9 cellular contexts compared by ENCODE assay signal in the genomic region with DNA sequence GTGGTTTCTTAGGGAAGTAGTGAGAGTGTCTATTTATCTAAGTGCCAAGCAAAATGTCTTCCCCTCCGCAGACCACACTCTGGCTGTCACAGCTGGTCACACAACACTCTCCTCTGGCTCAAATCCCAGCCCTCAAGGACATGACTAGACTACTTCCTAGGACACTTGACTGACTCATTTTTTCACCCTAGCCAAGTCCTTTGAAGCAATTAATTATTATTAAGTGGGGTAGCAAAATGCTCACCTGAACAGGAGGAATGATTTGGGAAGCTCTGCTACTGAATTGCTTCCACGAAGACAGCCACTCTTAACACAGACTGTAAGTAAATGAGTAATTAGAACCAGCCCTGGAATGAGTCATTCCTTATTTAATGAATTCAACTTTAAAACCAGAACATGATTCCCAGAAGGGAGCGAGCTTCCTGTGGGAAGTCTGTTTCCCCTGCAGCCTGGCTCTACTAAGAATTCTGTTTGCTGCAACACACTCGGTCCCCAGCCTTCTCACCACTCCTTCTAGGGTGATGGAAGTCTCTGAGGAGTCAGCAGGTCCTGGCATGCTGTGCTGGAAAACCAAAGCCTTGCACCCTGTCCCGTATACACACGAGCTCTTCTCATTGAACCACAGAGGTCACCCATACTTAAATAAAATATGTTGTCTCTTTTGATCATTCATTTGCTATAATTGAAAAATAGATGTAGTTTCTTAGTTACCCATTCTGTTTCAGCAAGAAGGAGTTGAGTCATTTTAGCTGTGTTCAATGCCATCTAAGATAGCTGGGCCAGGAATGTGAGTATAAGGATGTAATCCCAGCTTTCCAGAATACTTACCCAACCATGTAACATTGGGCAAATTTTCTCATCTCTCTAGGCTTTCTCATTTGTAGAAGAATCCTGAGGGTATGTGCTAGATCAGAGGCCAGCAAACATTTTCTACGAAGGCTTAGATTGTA.
DNase-seq lines count a peak whose midpoint lies in the region; ATAC-seq and TF ChIP-seq lines count a peak whose summit lies in the region.
"Had no signal": no experiment of that assay in that cellular context is flagged by ENCODE, and none has a peak within 500 bp of the region (broad histone marks: within the 10 kb centered on the region; RNA-seq: fewer than 3 reads in every experiment).

No MANE protein-coding gene starts in this region.

- H3K27ac ChIP-seq in heart left ventricle, result peak overlapping the region in 10 of 12 donors; percentile 17 to 69 (median 56)
- H3K27ac ChIP-seq in testis, result no peak overlapping the region

- peak; percentile 10 for DNase-seq in SKM-1 (lab: John Stamatoyannopoulos, UW; ENCODE audit: unreplicated experiment)
- peak in 4 of 5 donors; percentile 29 to 72 (median 49) for DNase-seq in heart left ventricle
- peak; percentile 76 for DNase-seq in testis
- DNase-seq in NCI-H345 treated with DMSO at 0.1 percent for 48 hours (lab: John Stamatoyannopoulos, UW; ENCODE audit: unreplicated experiment), result no peak
- no peak for DNase-seq in activated CD4-positive, CD25-positive, alpha-beta regulatory T cell treated with anti-CD3 and anti-CD28 coated beads, Interleukin-2, amount 50 U/mL, for 72 hours

- intact Hi-C loops in heart left ventricle (cut with DNase I) (no loop called here), testis (cut with DNase I; ENCODE audit: low total_unique reads) (no loop called here)

- peaks cover 0 to 4% (median 0%) of the 10 kb centered on the region in 12 donors for H3K9me3 ChIP-seq in heart left ventricle
- H3K9me3 ChIP-seq in testis, result no peaks in the 10 kb centered on the region

- no peaks in the 10 kb centered on the region for H3K27me3 ChIP-seq in heart left ventricle
- H3K27me3 ChIP-seq in testis, result no peaks in the 10 kb centered on the region

- TF ChIP-seq POLR2A in heart left ventricle (IDR thresholded peaks at IDR 0.05), result no peak
- TF ChIP-seq POLR2A in testis (IDR thresholded peaks at IDR 0.05), result no peak

- ATAC-seq in HG02759 (IDR thresholded peaks at IDR 0.05; ENCODE audit: unreplicated experiment), result peak; percentile 69
- peak; percentile 61 to 92 (median 84) for ATAC-seq in heart left ventricle
- ATAC-seq in GM18502 (IDR thresholded peaks at IDR 0.05; ENCODE audit: poor library complexity, unreplicated experiment), result no peak
- ATAC-seq in HG02610 (IDR thresholded peaks at IDR 0.05; ENCODE audit: unreplicated experiment), result no peak
- ATAC-seq: K562 had no signal

- H3K36me3 ChIP-seq in heart left ventricle, result no peaks in the 10 kb centered on the region
- no peaks in the 10 kb centered on the region for H3K36me3 ChIP-seq in testis (ENCODE audit: low read depth, missing control alignments)

- TF ChIP-seq CTCF in heart left ventricle (IDR thresholded peaks at IDR 0.05) (no peak), testis (IDR thresholded peaks at IDR 0.05) (no peak)

- H3K4me3 ChIP-seq in heart left ventricle, result peak overlapping the region in 1 of 12 donors; percentile 27
- H3K4me3 ChIP-seq in testis, result no peak overlapping the region
- H3K4me3 ChIP-seq: K562 had no signal

- H3K4me1 ChIP-seq in heart left ventricle, result peaks cover 5 to 29% (median 18%) of the 10 kb centered on the region in 12 donors
- H3K4me1 ChIP-seq in testis, result peaks cover 12% of the 10 kb centered on the region

- 31 to 41% (median 34%) methylated on average over 7 of the region's 7 CpGs for WGBS in heart left ventricle, 4 donors
- 57% methylated on average over 7 of the region's 7 CpGs for WGBS in testis, 2 donors

Comparison
In these comparisons a context has a peak if more than half of its experiments do, and no peak if none do; other contexts are left out.
1. ATAC-seq: peak in HG02759 (single experiment) and heart left ventricle (4 of 4); none in GM18502 (single experiment) and HG02610 (single experiment).
2. DNase-seq: peak in SKM-1 (single experiment), heart left ventricle (4 of 5) and testis (single experiment); none in NCI-H345 treated with DMSO at 0.1 percent for 48 hours (single experiment) and activated CD4-positive, CD25-positive, alpha-beta regulatory T cell treated with anti-CD3 and anti-CD28 coated beads, Interleukin-2, amount 50 U/mL, for 72 hours (single experiment).
3. H3K27ac ChIP-seq: peak in heart left ventricle (10 of 12); none in testis (0 of 2).